ENCODE assay signal across 33 cellular contexts in genomic region chr11:70646272-70647049, GRCh38.
"Had no signal": no experiment of that assay in that cellular context is flagged by ENCODE, and none has a peak within 500 bp of the region (broad histone marks: within the 10 kb centered on the region; RNA-seq: fewer than 3 reads in every experiment).

No MANE protein-coding gene starts in this region.

- H3K4me1 ChIP-seq: SJSA1 had no signal

- H3K9me2 ChIP-seq: SK-N-SH had no signal

- H3K4me2 ChIP-seq: SK-N-SH had no signal

- H3K27ac ChIP-seq: SJSA1 had no signal

- ATAC-seq: activated CD4-positive, alpha-beta T cell treated with anti-CD3 and anti-CD28 coated beads for 36 hours; activated CD4-positive, CD25-positive, alpha-beta regulatory T cell treated with anti-CD3 and anti-CD28 coated beads, Interleukin-2, amount 50 U/mL, for 24 hours; activated CD8-positive, alpha-beta T cell treated with anti-CD3 and anti-CD28 coated beads, Interleukin-2, amount 10 ng/mL, durations not matched to agents 7 days and 5 days; activated naive CD4-positive, alpha-beta T cell treated with anti-CD3 and anti-CD28 coated beads, Interleukin-2, amount 50 U/mL, for 72 hours; activated T-cell treated with anti-CD3 and anti-CD28 coated beads, Interleukin-2, amount 50 U/mL, for 4 hours; Panc1 had no signal

- DNase-seq: activated CD4-positive, alpha-beta T cell treated with anti-CD3 and anti-CD28 coated beads for 36 hours; activated CD4-positive, alpha-beta T cell treated with anti-CD3 and anti-CD28 coated beads, Interleukin-2, amount 10 ng/mL, durations not matched to agents 7 days and 5 days; activated CD4-positive, alpha-beta T cell treated with anti-CD3 and anti-CD28 coated beads, Interleukin-2, amount 50 U/mL, for 48 hours; activated CD8-positive, alpha-beta memory T cell treated with anti-CD3 and anti-CD28 coated beads, Interleukin-2, amount 50 U/mL, for 4 hours; activated CD8-positive, alpha-beta T cell treated with anti-CD3 and anti-CD28 coated beads, Interleukin-2, amount 10 ng/mL, durations not matched to agents 7 days and 5 days; activated gamma-delta T cell treated with Interleukin-2 at 50 U/mL for 16 hours; activated naive CD4-positive, alpha-beta T cell treated with anti-CD3 and anti-CD28 coated beads for 36 hours; activated T-cell treated with anti-CD3 and anti-CD28 coated beads for 4 hours; activated T-cell treated with anti-CD3 and anti-CD28 coated beads, Interleukin-2, amount 50 U/mL, for 4 hours; anterior cingulate cortex; caudate nucleus; cerebellar nuclear complex; Kasumi-1; MG63; NCI-H1048; NCI-H1105 treated with DMSO at 0.1 percent for 48 hours; NCI-H1436; NCI-H1694; NCI-H1930; NCI-H2081 treated with DMSO at 0.1 percent for 48 hours; NCI-H226; NCI-H446 treated with DMSO at 0.1 percent for 48 hours; NCI-H524; NCI-H82; SHP77 treated with DMSO at 0.1 percent for 48 hours; SK-N-SH had no signal

- H3K9me3 ChIP-seq: MG63, SK-N-SH had no signal

- H3K9ac ChIP-seq: SK-N-SH had no signal

- H3K27ac Mint-ChIP-seq: activated CD4-positive, alpha-beta T cell treated with anti-CD3 and anti-CD28 coated beads for 36 hours; activated CD4-positive, alpha-beta T cell treated with anti-CD3 and anti-CD28 coated beads, Interleukin-2, amount 10 ng/mL, durations not matched to agents 7 days and 5 days; activated CD8-positive, alpha-beta T cell treated with anti-CD3 and anti-CD28 coated beads, Interleukin-2, amount 10 ng/mL, durations not matched to agents 7 days and 5 days; activated naive CD4-positive, alpha-beta T cell treated with anti-CD3 and anti-CD28 coated beads for 36 hours; activated naive CD4-positive, alpha-beta T cell treated with anti-CD3 and anti-CD28 coated beads, Interleukin-2, amount 50 U/mL, for 72 hours; activated T-helper 1 cell treated with anti-CD3 and anti-CD28 coated beads, Interleukin-12 subunit alpha, Interleukin-12 subunit beta, Interleukin-2, Interleukin-4 antibody, amounts not matched to agents 30 ng/mL and 10 ng/mL and 1 ng/mL, durations not matched to agents 14 hours and 24 hours and 36 hours; T-helper 1 cell treated with Interleukin-12 subunit alpha and Interleukin-12 subunit beta and Interleukin-4 antibody, amounts not matched to agents 30 μg/mL and 1 μg/mL, for 36 hours; T-helper 2 cell treated with Interferon-gamma antibody and Interleukin-4, amounts not matched to agents 5 μg/mL and 100 μg/mL, for 36 hours had no signal

- H3K27me3 ChIP-seq: MG63, SJSA1 had no signal

- H3K4me3 Mint-ChIP-seq: activated CD4-positive, alpha-beta T cell treated with anti-CD3 and anti-CD28 coated beads for 36 hours; activated CD4-positive, alpha-beta T cell treated with anti-CD3 and anti-CD28 coated beads, Interleukin-2, amount 10 ng/mL, durations not matched to agents 7 days and 5 days; activated CD8-positive, alpha-beta T cell treated with anti-CD3 and anti-CD28 coated beads, Interleukin-2, amount 10 ng/mL, durations not matched to agents 7 days and 5 days; activated naive CD4-positive, alpha-beta T cell treated with anti-CD3 and anti-CD28 coated beads for 36 hours; activated T-cell treated with anti-CD3 and anti-CD28 coated beads, Interleukin-2, amount 50 U/mL, for 4 hours; activated T-helper 1 cell treated with anti-CD3 and anti-CD28 coated beads, Interleukin-12 subunit alpha, Interleukin-12 subunit beta, Interleukin-2, Interleukin-4 antibody, amounts not matched to agents 30 ng/mL and 10 ng/mL and 1 ng/mL, durations not matched to agents 14 hours and 24 hours and 36 hours; T-helper 1 cell treated with Interleukin-12 subunit alpha and Interleukin-12 subunit beta and Interleukin-4 antibody, amounts not matched to agents 30 μg/mL and 1 μg/mL, for 36 hours; T-helper 2 cell treated with Interferon-gamma antibody and Interleukin-4, amounts not matched to agents 5 μg/mL and 100 μg/mL, for 36 hours had no signal

- H3K36me3 ChIP-seq: MG63, SJSA1 had no signal

- H3K4me3 ChIP-seq: MG63, SJSA1 had no signal

- H3K9me3 Mint-ChIP-seq: activated CD4-positive, alpha-beta T cell treated with anti-CD3 and anti-CD28 coated beads, Interleukin-2, amount 10 ng/mL, durations not matched to agents 7 days and 5 days; activated naive CD4-positive, alpha-beta T cell treated with anti-CD3 and anti-CD28 coated beads, Interleukin-2, amount 50 U/mL, for 72 hours; activated T-helper 1 cell treated with anti-CD3 and anti-CD28 coated beads, Interleukin-12 subunit alpha, Interleukin-12 subunit beta, Interleukin-2, Interleukin-4 antibody, amounts not matched to agents 30 ng/mL and 10 ng/mL and 1 ng/mL, durations not matched to agents 14 hours and 24 hours and 36 hours; T-helper 1 cell treated with Interleukin-12 subunit alpha and Interleukin-12 subunit beta and Interleukin-4 antibody, amounts not matched to agents 30 μg/mL and 1 μg/mL, for 36 hours; T-helper 2 cell treated with Interferon-gamma antibody and Interleukin-4, amounts not matched to agents 5 μg/mL and 100 μg/mL, for 36 hours had no signal

- H3K4me1 Mint-ChIP-seq: activated CD4-positive, alpha-beta T cell treated with anti-CD3 and anti-CD28 coated beads for 36 hours; activated CD4-positive, alpha-beta T cell treated with anti-CD3 and anti-CD28 coated beads, Interleukin-2, amount 10 ng/mL, durations not matched to agents 7 days and 5 days had no signal
